Comparison of ENCODE assay signal across 20 cellular contexts in the genomic region with DNA sequence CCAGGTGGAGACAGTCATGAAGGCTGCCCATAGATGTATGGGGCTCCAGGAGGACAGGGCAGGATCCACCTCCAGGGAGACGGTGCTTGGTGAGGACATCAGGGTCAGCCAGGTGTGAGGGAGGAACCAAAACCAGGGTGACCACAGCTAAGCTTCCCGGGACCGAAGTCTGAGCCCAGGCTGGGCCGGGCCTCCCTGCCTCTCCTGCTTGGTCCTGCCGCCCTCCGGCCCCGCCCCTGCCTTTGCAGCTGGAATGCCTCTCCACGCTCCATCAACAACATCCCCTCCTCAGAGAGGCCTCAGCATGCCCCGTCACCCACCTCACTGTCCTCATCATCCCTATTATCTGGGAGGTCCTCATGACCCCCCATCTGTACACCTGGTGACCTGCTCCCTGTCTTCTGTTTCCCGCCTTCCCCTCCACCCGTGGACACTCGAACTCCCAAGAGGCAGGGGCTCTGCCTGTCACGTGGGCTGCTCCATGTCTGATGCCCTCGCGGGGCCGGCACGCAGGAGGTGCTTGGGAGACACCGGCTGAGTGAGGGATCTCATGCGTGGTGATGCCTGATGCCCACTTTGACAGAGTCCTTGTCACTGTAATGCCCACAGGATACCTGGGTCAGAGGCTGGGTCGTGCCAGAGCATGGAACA. TPM values are rescaled to one million over a fixed set of nuclear protein-coding genes. Genes with fewer than 3 reads are reported as not detected.
DNase-seq lines count a peak whose midpoint lies in the region; FAIRE-seq and TF ChIP-seq lines count a peak whose summit lies in the region.
"Had no signal": no experiment of that assay in that cellular context is flagged by ENCODE, and none has a peak within 500 bp of the region (broad histone marks: within the 10 kb centered on the region; RNA-seq: fewer than 3 reads in every experiment).

No MANE protein-coding gene starts in this region.

- DNase-seq in cardiac septum (ENCODE audit: low spot score) (peak; percentile 61), right atrium auricular region (ENCODE audit: low spot score) (no peak), kidney (peak; percentile 46), osteocyte (ENCODE audit: extremely low spot score, unreplicated experiment) (peak; percentile 82), NCI-H1417 (lab: John Stamatoyannopoulos, UW) (no peak), SW 1271 (lab: John Stamatoyannopoulos, UW) (no peak)
- no peak for DNase-seq in activated CD8-positive, alpha-beta memory T cell treated with anti-CD3 and anti-CD28 coated beads, Interleukin-2, amount 50 U/mL, for 48 hours
- DNase-seq: Calu3; CD4-positive, alpha-beta memory T cell; DMS53; EL; HFFc6; NCI-H1417 treated with DMSO at 0.1 percent for 48 hours; NCI-H187 treated with DMSO at 0.1 percent for 48 hours; NCI-H2227 treated with DMSO at 0.1 percent for 48 hours; NCI-H524 treated with DMSO at 0.1 percent for 48 hours; SIG-M5 had no signal

- no peak overlapping the region for H3K9ac ChIP-seq in kidney (ENCODE audit: low read length in 2 of 2)

- H3K27me3 ChIP-seq in right atrium auricular region = no peaks in the 10 kb centered on the region

- peaks cover 18% of the 10 kb centered on the region for H3K4me1 Mint-ChIP-seq in osteocyte (ENCODE audit: unreplicated experiment)
- H3K4me1 Mint-ChIP-seq: B cell; CD4-positive, alpha-beta memory T cell had no signal

- no peaks in the 10 kb centered on the region for H3K9me3 Mint-ChIP-seq in osteocyte (ENCODE audit: unreplicated experiment)
- H3K9me3 Mint-ChIP-seq: CD4-positive, alpha-beta memory T cell; HFFc6 had no signal

- H3K4me1 ChIP-seq in right atrium auricular region (peaks cover 0 to 10% of the 10 kb centered on the region in 2 donors), kidney (ENCODE audit: control insufficient read depth in 1 of 2, insufficient read depth in 1 of 2, low read depth in 1 of 2, low read length in 2 of 2) (no peaks in the 10 kb centered on the region)

- H3K4me3 ChIP-seq in right atrium auricular region (no peak overlapping the region), kidney (ENCODE audit: low read length in 2 of 2) (no peak overlapping the region)

- no peak overlapping the region for H3K4me3 Mint-ChIP-seq in osteocyte (ENCODE audit: unreplicated experiment)
- H3K4me3 Mint-ChIP-seq: B cell; CD4-positive, alpha-beta memory T cell; HFFc6 had no signal

- TF ChIP-seq CTCF in right atrium auricular region (IDR thresholded peaks at IDR 0.05) (no peak), kidney (IDR thresholded peaks at IDR 0.05; ENCODE audit: borderline replicate concordance, extremely low read depth, insufficient read depth) (no peak), osteocyte (IDR thresholded peaks at IDR 0.05) (no peak)

- H3K36me3 Mint-ChIP-seq in osteocyte (ENCODE audit: unreplicated experiment) = no peaks in the 10 kb centered on the region
- H3K36me3 Mint-ChIP-seq: CD4-positive, alpha-beta memory T cell had no signal

- no peak overlapping the region for H3K27ac Mint-ChIP-seq in osteocyte (ENCODE audit: unreplicated experiment)
- H3K27ac Mint-ChIP-seq: B cell, HFFc6 had no signal

- no peak for FAIRE-seq in kidney (lab: Jason Lieb, UNC)
- FAIRE-seq: GM12891, GM18507 had no signal

- no peaks in the 10 kb centered on the region for H3K9me3 ChIP-seq in right atrium auricular region
- H3K9me3 ChIP-seq in kidney (ENCODE audit: control insufficient read depth in 1 of 2, low read length in 2 of 2) = no peaks in the 10 kb centered on the region

- H3K27ac ChIP-seq in right atrium auricular region (no peak overlapping the region), kidney (ENCODE audit: low read depth in 2 of 2, low read length in 2 of 2) (no peak overlapping the region)

- no peaks in the 10 kb centered on the region for H3K36me3 ChIP-seq in right atrium auricular region
- H3K36me3 ChIP-seq in kidney (ENCODE audit: control insufficient read depth in 1 of 2, insufficient read depth in 2 of 2, low read length in 2 of 2) = no peaks in the 10 kb centered on the region

- intact Hi-C loops in cardiac septum (cut with DNase I) = no loop called here
- intact Hi-C loops in kidney (cut with DNase I) = no loop called here

- peaks cover 16% of the 10 kb centered on the region for H3K27me3 Mint-ChIP-seq in osteocyte (ENCODE audit: unreplicated experiment)

RNA-seq across cellular contexts. Expression of a gene that starts 59.4 kb away (rescaled TPM):
- total RNA-seq in cardiac septum = 25.6 TPM
- total RNA-seq in right atrium auricular region = 10 to 100 TPM; 22.1 to 30.0 TPM
- 32.5 TPM for total RNA-seq in kidney
- 8.9 TPM for polyA plus RNA-seq in kidney (ENCODE audit: insufficient read depth, low read depth, low replicate concordance)
- total RNA-seq in osteocyte = 34.1 and 35.5 TPM in 2 replicates

Comparison
In these comparisons a context has a peak if more than half of its experiments do, and no peak if none do; other contexts are left out.
1. DNase-seq: peak in cardiac septum (single experiment), kidney (single experiment) and osteocyte (single experiment); none in right atrium auricular region (single experiment), activated CD8-positive, alpha-beta memory T cell treated with anti-CD3 and anti-CD28 coated beads, Interleukin-2, amount 50 U/mL, for 48 hours (single experiment), NCI-H1417 (0 of 3) and SW 1271 (0 of 2).